17 cellular contexts compared by ENCODE assay signal in genomic region chr7:96304573-96304972, GRCh38. TPM values are rescaled to one million over a fixed set of nuclear protein-coding genes. Genes with fewer than 3 reads are reported as not detected.
DNase-seq lines count a peak whose midpoint lies in the region; ATAC-seq, FAIRE-seq and TF ChIP-seq lines count a peak whose summit lies in the region.
"Had no signal": no experiment of that assay in that cellular context is flagged by ENCODE, and none has a peak within 500 bp of the region (broad histone marks: within the 10 kb centered on the region; RNA-seq: fewer than 3 reads in every experiment).

No MANE protein-coding gene starts in this region.

- POLR2A ChIA-PET in HepG2 (lab: Yijun Ruan, JAX) = interaction anchor here (0.7 to 1.9 kb wide), 2 partner anchors 8 to 10 kb away, joined by 4 to 6 read pairs; no protein-coding TSS in a partner anchor
- POLR2A ChIA-PET in PC-9 (lab: Charles Lee; ENCODE audit: unreplicated experiment) = no interaction called here

- DNase-seq in HepG2 (ENCODE audit: low spot score) (no peak), right lobe of liver (no peak), PC-9 (no peak), fibroblast of lung (ENCODE audit: low read depth in 2 of 2) (no peak), nucleus accumbens (lab: John Stamatoyannopoulos, UW) (no peak), UCSD-AML1 (lab: John Stamatoyannopoulos, UW; ENCODE audit: unreplicated experiment) (no peak), NAMALWA (ENCODE audit: low spot score) (no peak), NCI-H146 (lab: John Stamatoyannopoulos, UW) (no peak)
- DNase-seq: DMS153, head of caudate nucleus, KG1, kidney, mucosa of descending colon, NCI-H1930, NCI-H774, posterior cingulate gyrus, Right ventricle myocardium superior had no signal

- H3K4me2 ChIP-seq in HepG2 (ENCODE audit: low read depth, low read length) = peak overlapping the region; percentile 90; the same call in 1 of the 2 replicates
- H3K4me2 ChIP-seq in PC-9 = peak overlapping the region; percentile 37
- H3K4me2 ChIP-seq in fibroblast of lung (ENCODE audit: extremely low read depth, insufficient read depth, low read length) = peak overlapping the region; percentile 33

- H3K9me3 ChIP-seq in HepG2 (ENCODE audit: low read length) (no peaks in the 10 kb centered on the region), right lobe of liver (no peaks in the 10 kb centered on the region), PC-9 (ENCODE audit: insufficient read depth, low read depth) (no peaks in the 10 kb centered on the region), fibroblast of lung (ENCODE audit: control insufficient read depth, insufficient read depth, low read depth, low read length) (no peaks in the 10 kb centered on the region)
- H3K9me3 ChIP-seq: mucosa of descending colon had no signal

- ATAC-seq in HepG2 (no peak), right lobe of liver (no peak)
- ATAC-seq: mucosa of descending colon had no signal

- H4K20me1 ChIP-seq in HepG2 (ENCODE audit: insufficient read depth, low read length) = peaks cover 8% of the 10 kb centered on the region
- peaks cover 38% of the 10 kb centered on the region for H4K20me1 ChIP-seq in PC-9 (ENCODE audit: insufficient read depth)
- no peaks in the 10 kb centered on the region for H4K20me1 ChIP-seq in fibroblast of lung (ENCODE audit: control insufficient read depth, extremely low read depth, insufficient read depth, low read length)

- H3K79me2 ChIP-seq in HepG2 (ENCODE audit: insufficient read depth, low read length) (peaks cover 94% of the 10 kb centered on the region), PC-9 (ENCODE audit: low read depth) (peaks cover 83% of the 10 kb centered on the region), fibroblast of lung (ENCODE audit: control insufficient read depth, insufficient read depth, low read length) (peaks cover 3% of the 10 kb centered on the region)

- H3K27ac ChIP-seq in HepG2 (ENCODE audit: extremely low read length, insufficient read depth, low read length) = no peak overlapping the region
- H3K27ac ChIP-seq in right lobe of liver = peak overlapping the region in 1 of 3 donors; percentile 74
- H3K27ac ChIP-seq in PC-9 = peak overlapping the region; percentile 76
- no peak overlapping the region for H3K27ac ChIP-seq in fibroblast of lung (ENCODE audit: insufficient read depth, low read length)

- no peaks in the 10 kb centered on the region for H3K27me3 ChIP-seq in HepG2 (ENCODE audit: control insufficient read depth in 1 of 2, insufficient read depth in 2 of 2, low read length in 2 of 2)
- no peaks in the 10 kb centered on the region for H3K27me3 ChIP-seq in right lobe of liver
- H3K27me3 ChIP-seq in PC-9 (ENCODE audit: insufficient read depth, low read depth) = no peaks in the 10 kb centered on the region
- no peaks in the 10 kb centered on the region for H3K27me3 ChIP-seq in fibroblast of lung (ENCODE audit: control insufficient read depth, insufficient read depth, low read length)

- intact Hi-C loops in HepG2 (cut with micrococcal nuclease; ENCODE audit: unreplicated experiment) = loop anchor here (5.0 to 10.0 kb wide), 2 partner anchors 50 to 703 kb away; partner anchors contain the start of gene DLX6
- intact Hi-C loops in right lobe of liver (cut with DNase I) = no loop called here
- intact Hi-C loops in PC-9 (cut with micrococcal nuclease; ENCODE audit: unreplicated experiment) = loop anchor here (1.0 kb wide), 1 partner anchor 17 kb away; no protein-coding TSS in a partner anchor

- no peak for FAIRE-seq in HepG2 (lab: Jason Lieb, UNC)
- FAIRE-seq: kidney had no signal

- peaks cover 30% of the 10 kb centered on the region; the same call in 1 of the 2 replicates for H3F3A ChIP-seq in PC-9 (ENCODE audit: insufficient read depth, low read depth)

- no TSS peak for BruUV-seq in HepG2 (replicated peaks; lab: Mats Ljungman, UMichigan)
- BruUV-seq in PC-9 (replicated peaks; lab: Mats Ljungman, UMichigan) = no TSS peak

- CTCF ChIA-PET in HepG2 (lab: Yijun Ruan, JAX; ENCODE audit: low intra/inter-chr PET ratio, low total read pairs) (no interaction called here), PC-9 (lab: Charles Lee) (interaction anchor here (0.5 kb wide), 1 partner anchor 614 kb away, joined by 4 read pairs; no protein-coding TSS in a partner anchor)

- 88% methylated on average over 3 of the region's 3 CpGs for WGBS in HepG2 (ENCODE audit: low lambda C conversion rate)
- 46% methylated on average over 3 of the region's 3 CpGs for WGBS in right lobe of liver (ENCODE audit: insufficient coverage, low coverage, low lambda C conversion rate, missing lambda C conversion rate)

- TF ChIP-seq RAD21 in HepG2 (CRISPR knock-in tag; IDR thresholded peaks at IDR 0.05) = no peak

- TF ChIP-seq EP300 in HepG2 (IDR thresholded peaks at IDR 0.05; ENCODE audit: low read depth in 2 of 2, low read length in 2 of 2) = no peak
- no peak for TF ChIP-seq EP300 in HepG2 (CRISPR knock-in tag; IDR thresholded peaks at IDR 0.05; ENCODE audit: borderline replicate concordance)

- no peak for TF ChIP-seq POLR2A in HepG2 (IDR thresholded peaks at IDR 0.05; ENCODE audit: insufficient read depth in 1 of 2, low read depth in 2 of 2, low read length in 2 of 2)
- no peak for TF ChIP-seq POLR2A in right lobe of liver (IDR thresholded peaks at IDR 0.05)

- in situ Hi-C loops in HepG2 (cut with HindIII; ENCODE audit: extremely low pct_ligation_motif_present, low pct_unique_long_range_greater_than_20kb) = loop anchor here (25.0 kb wide), 1 partner anchor 708 kb away; the partner anchor contains the start of genes DLX5 and DLX6

- TF ChIP-seq CTCF in HepG2 (CRISPR knock-in tag; IDR thresholded peaks at IDR 0.05) (no peak), right lobe of liver (IDR thresholded peaks at IDR 0.05) (no peak), PC-9 (conservative IDR thresholded peaks at IDR 0.05) (no peak), fibroblast of lung (conservative IDR thresholded peaks at IDR 0.05 in 1 of 2, IDR thresholded peaks at IDR 0.05 in 1 of 2; ENCODE audit: low read depth in 1 of 2, low read length in 2 of 2) (no peak)

- peaks cover 4 to 11% of the 10 kb centered on the region in 2 experiments for H3K36me3 ChIP-seq in HepG2 (replicated peaks in 1 of 2; ENCODE audit: control insufficient read depth in 1 of 2, insufficient read depth in 2 of 2, low read length in 2 of 2)
- no peaks in the 10 kb centered on the region for H3K36me3 ChIP-seq in right lobe of liver
- peaks cover 8% of the 10 kb centered on the region for H3K36me3 ChIP-seq in PC-9 (ENCODE audit: low read depth)
- H3K36me3 ChIP-seq in fibroblast of lung (ENCODE audit: control insufficient read depth, insufficient read depth, low read length) = no peaks in the 10 kb centered on the region

- H3K9ac ChIP-seq in HepG2 (ENCODE audit: insufficient read depth, low read depth, low read length) (no peak overlapping the region), fibroblast of lung (ENCODE audit: insufficient read depth, low read length) (no peak overlapping the region)

- H3K9me2 ChIP-seq in PC-9 (ENCODE audit: insufficient read depth) = no peaks in the 10 kb centered on the region

- H3K4me3 ChIP-seq in HepG2 (replicated peaks in 1 of 3; ENCODE audit: insufficient read depth in 1 of 3, low read depth in 2 of 3, low read length in 3 of 3) = no peak overlapping the region
- no peak overlapping the region for H3K4me3 ChIP-seq in right lobe of liver
- no peak overlapping the region for H3K4me3 ChIP-seq in PC-9
- no peak overlapping the region for H3K4me3 ChIP-seq in fibroblast of lung (replicated peaks in 1 of 4; ENCODE audit: control extremely low read depth in 1 of 4, insufficient read depth in 1 of 4, low read depth in 3 of 4, low read length in 4 of 4)
- H3K4me3 ChIP-seq: mucosa of descending colon had no signal

- H2AFZ ChIP-seq in HepG2 (ENCODE audit: low read length) (no peak overlapping the region), PC-9 (no peak overlapping the region), fibroblast of lung (ENCODE audit: low read length) (no peak overlapping the region)

- H3K4me1 ChIP-seq in HepG2 (ENCODE audit: insufficient read depth, low read length) (peaks cover 97% of the 10 kb centered on the region), right lobe of liver (peaks cover 0 to 88% (median 44%) of the 10 kb centered on the region in 4 donors), PC-9 (replicated peaks; ENCODE audit: insufficient read depth) (peaks cover 41% of the 10 kb centered on the region), fibroblast of lung (ENCODE audit: control insufficient read depth, extremely low read depth, insufficient read depth, low read length) (peaks cover 13% of the 10 kb centered on the region)

TF ChIP-seq in HepG2, 621 proteins besides CTCF, POLR2A, EP300 and RAD21 (continues in another document):
- no peak for TF ChIP-seq NR1H2 (CRISPR knock-in tag; IDR thresholded peaks at IDR 0.05; ENCODE audit: borderline replicate concordance, low read depth)
- no peak for TF ChIP-seq SATB2 (CRISPR knock-in tag; IDR thresholded peaks at IDR 0.05)

RNA-seq across cellular contexts. Expression of gene SLC25A13, which starts 17.3 kb away (rescaled TPM):
- total RNA-seq in HepG2 (2016; rRNA removed; fragmentation: Illumina TruSeq; extraction: Trizol) (84.9 and 112 TPM in 2 replicates), right lobe of liver (100 to 1,000 TPM in 2 of 6 experiments, 10 to 100 TPM in 4; 54.5 to 110 (median 83.0) TPM), PC-9 (2021) (26.4 and 52.5 TPM in 2 replicates), fibroblast of lung (6.9 TPM in 2 replicates)
- 42.8 and 48.3 TPM in 2 replicates for total RNA-seq in HepG2 (2016; cell fraction: cytosol; rRNA removed; fragmentation: Illumina TruSeq; extraction: Trizol; ENCODE audit: low read depth)
- 87.2 and 111 TPM in 2 replicates for total RNA-seq in HepG2 (2016; cell fraction: insoluble cytoplasmic fraction; rRNA removed; fragmentation: Illumina TruSeq; extraction: Trizol)
- 55.1 and 60.6 TPM in 2 replicates for total RNA-seq in HepG2 (2016; cell fraction: membrane; rRNA removed; fragmentation: Illumina TruSeq; extraction: Trizol)
- total RNA-seq in HepG2 (2016; cell fraction: nucleus; rRNA removed; fragmentation: Illumina TruSeq; extraction: Trizol) = 73.7 and 78.0 TPM in 2 replicates
- polyA plus RNA-seq in HepG2 (2011; rRNA removed) (32.7 and 36.2 TPM in 2 replicates), fibroblast of lung (12.0 and 14.1 TPM in 2 replicates)
- 18.3 and 29.4 TPM in 2 replicates for polyA plus RNA-seq in HepG2 (2011; cell fraction: cytosol; rRNA removed)
- polyA plus RNA-seq in HepG2 (2011; cell fraction: nucleus; rRNA removed) = 32.1 and 35.6 TPM in 2 replicates
- 40.3 and 51.0 TPM in 2 replicates for polyA plus RNA-seq in HepG2 (2012)
- 14.6 and 15.8 TPM in 2 replicates for polyA plus RNA-seq in HepG2 (2016; cell fraction: cytosol; fragmentation: Illumina TruSeq; extraction: Trizol; ENCODE audit: low read depth)
- 94.2 and 94.4 TPM in 2 replicates for polyA plus RNA-seq in HepG2 (2016; cell fraction: insoluble cytoplasmic fraction; fragmentation: Illumina TruSeq; extraction: Trizol; ENCODE audit: low read depth)
- polyA plus RNA-seq in HepG2 (2016; cell fraction: membrane; fragmentation: Illumina TruSeq; extraction: Trizol; ENCODE audit: low read depth) = 28.0 and 33.7 TPM in 2 replicates
- polyA plus RNA-seq in HepG2 (2016; cell fraction: nucleus; fragmentation: Illumina TruSeq; extraction: Trizol; ENCODE audit: insufficient read depth, low read depth) = 68.9 and 70.7 TPM in 2 replicates
- polyA minus RNA-seq in HepG2 (2011; rRNA and poly(A)+ RNA removed; ENCODE audit: low replicate concordance) = 25.8 and 44.3 TPM in 2 replicates
- 36.7 and 39.4 TPM in 2 replicates for polyA minus RNA-seq in HepG2 (2011; cell fraction: cytosol; rRNA and poly(A)+ RNA removed)
- 71.4 and 83.4 TPM in 2 replicates for polyA minus RNA-seq in HepG2 (2011; cell fraction: nucleus; rRNA and poly(A)+ RNA removed)
- 7.6 and 9.3 TPM in 2 replicates for polyA plus RNA-seq in fibroblast of lung (2012)
- 0.71 and 7.7 TPM in 2 replicates for polyA minus RNA-seq in fibroblast of lung (ENCODE audit: low replicate concordance)

Comparison
In these comparisons a context has a peak if more than half of its experiments do, and no peak if none do; other contexts are left out.
1. intact Hi-C loops: an anchor here in HepG2 (5.0 to 10.0 kb wide) and PC-9 (1.0 kb wide); none called in right lobe of liver.
2. H3K4me2 ChIP-seq: peak in every context shown above with its lines; median percentile 90 in HepG2; 37 in PC-9; 33 in fibroblast of lung.